25 cellular contexts compared by ENCODE assay signal in the genomic region with DNA sequence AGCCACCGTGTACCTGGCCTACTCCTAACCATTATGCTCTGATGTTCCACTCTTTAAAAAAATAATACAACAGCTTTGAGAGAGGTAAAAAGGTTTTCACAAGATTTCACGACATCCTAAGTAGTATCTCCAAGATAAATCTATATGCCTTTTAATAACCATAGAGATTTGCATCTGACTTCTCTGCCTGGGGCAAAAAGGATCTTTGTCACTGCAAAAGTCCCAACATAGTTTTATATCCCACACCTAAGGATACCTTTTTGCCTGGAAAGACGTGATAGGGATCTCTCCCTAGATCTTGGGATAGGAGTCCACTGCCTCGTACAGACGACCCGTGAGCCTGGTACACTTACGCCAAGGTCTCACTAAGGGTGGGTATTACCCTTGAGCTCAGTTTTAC.
"Had no signal": no experiment of that assay in that cellular context is flagged by ENCODE, and none has a peak within 500 bp of the region (broad histone marks: within the 10 kb centered on the region; RNA-seq: fewer than 3 reads in every experiment).

No MANE protein-coding gene starts in this region.

- H3K27ac Mint-ChIP-seq: activated B cell treated with CpG ODN at 0.5 μM for 24 hours; activated CD4-positive, alpha-beta T cell treated with anti-CD3 and anti-CD28 coated beads, Interleukin-2, amount 10 ng/mL, durations not matched to agents 24 days and 14 days; activated CD8-positive, alpha-beta memory T cell treated with anti-CD3 and anti-CD28 coated beads, Interleukin-2, amount 10 ng/mL, durations not matched to agents 7 days and 5 days; activated naive CD4-positive, alpha-beta T cell treated with anti-CD3 and anti-CD28 coated beads, Interleukin-2, amount 50 U/mL, for 24 hours; activated T-cell treated with anti-CD3 and anti-CD28 coated beads, Interleukin-2, amount 50 U/mL, for 24 hours; activated T-helper 1 cell treated with anti-CD3 and anti-CD28 coated beads, Interleukin-12 subunit alpha, Interleukin-12 subunit beta, Interleukin-2, Interleukin-4 antibody, amounts not matched to agents 30 ng/mL and 10 ng/mL and 1 ng/mL, durations not matched to agents 14 hours and 24 hours and 36 hours had no signal

- H3K4me3 Mint-ChIP-seq: activated B cell treated with CpG ODN at 0.5 μM for 24 hours; activated CD4-positive, alpha-beta T cell treated with anti-CD3 and anti-CD28 coated beads, Interleukin-2, amount 10 ng/mL, durations not matched to agents 24 days and 14 days; activated CD8-positive, alpha-beta memory T cell treated with anti-CD3 and anti-CD28 coated beads, Interleukin-2, amount 10 ng/mL, durations not matched to agents 7 days and 5 days; activated naive CD4-positive, alpha-beta T cell treated with anti-CD3 and anti-CD28 coated beads, Interleukin-2, amount 50 U/mL, for 24 hours; activated T-cell treated with anti-CD3 and anti-CD28 coated beads, Interleukin-2, amount 50 U/mL, for 24 hours; activated T-helper 1 cell treated with anti-CD3 and anti-CD28 coated beads, Interleukin-12 subunit alpha, Interleukin-12 subunit beta, Interleukin-2, Interleukin-4 antibody, amounts not matched to agents 30 ng/mL and 10 ng/mL and 1 ng/mL, durations not matched to agents 14 hours and 24 hours and 36 hours had no signal

- H3K27me3 ChIP-seq: body of pancreas, SJSA1 had no signal

- H3K4me1 Mint-ChIP-seq: activated B cell treated with CpG ODN at 0.5 μM for 24 hours; activated CD4-positive, alpha-beta T cell treated with anti-CD3 and anti-CD28 coated beads, Interleukin-2, amount 10 ng/mL, durations not matched to agents 24 days and 14 days; activated CD8-positive, alpha-beta memory T cell treated with anti-CD3 and anti-CD28 coated beads, Interleukin-2, amount 10 ng/mL, durations not matched to agents 7 days and 5 days had no signal

- ATAC-seq: activated CD8-positive, alpha-beta memory T cell treated with anti-CD3 and anti-CD28 coated beads, Interleukin-2, amount 10 ng/mL, durations not matched to agents 7 days and 5 days; body of pancreas; PC-3; SK-N-SH treated with all-trans-retinoic acid at 6 μM for 48 hours had no signal

- H3K9me3 Mint-ChIP-seq: activated B cell treated with CpG ODN at 0.5 μM for 24 hours; activated naive CD4-positive, alpha-beta T cell treated with anti-CD3 and anti-CD28 coated beads, Interleukin-2, amount 50 U/mL, for 24 hours; activated T-cell treated with anti-CD3 and anti-CD28 coated beads, Interleukin-2, amount 50 U/mL, for 24 hours; activated T-helper 1 cell treated with anti-CD3 and anti-CD28 coated beads, Interleukin-12 subunit alpha, Interleukin-12 subunit beta, Interleukin-2, Interleukin-4 antibody, amounts not matched to agents 30 ng/mL and 10 ng/mL and 1 ng/mL, durations not matched to agents 14 hours and 24 hours and 36 hours had no signal

- H3K36me3 ChIP-seq: SJSA1 had no signal

- H3K4me3 ChIP-seq: body of pancreas, SJSA1 had no signal

- H3K27me3 Mint-ChIP-seq: activated B cell treated with CpG ODN at 0.5 μM for 24 hours; activated naive CD4-positive, alpha-beta T cell treated with anti-CD3 and anti-CD28 coated beads, Interleukin-2, amount 50 U/mL, for 24 hours had no signal

- DNase-seq: activated B cell treated with CpG ODN at 0.5 μM for 24 hours; activated CD4-positive, alpha-beta T cell treated with anti-CD3 and anti-CD28 coated beads for 1 hour; activated CD4-positive, alpha-beta T cell treated with anti-CD3 and anti-CD28 coated beads, Interleukin-2, amount 10 ng/mL, durations not matched to agents 24 days and 14 days; activated CD4-positive, alpha-beta T cell treated with anti-CD3 and anti-CD28 coated beads, Interleukin-2, amount 50 U/mL, for 48 hours; activated CD8-positive, alpha-beta memory T cell treated with anti-CD3 and anti-CD28 coated beads, Interleukin-2, amount 10 ng/mL, durations not matched to agents 7 days and 5 days; activated effector memory CD4-positive, alpha-beta T cell treated with Interleukin-2 at 50 U/mL for 16 hours; activated naive CD4-positive, alpha-beta T cell; activated T-cell treated with anti-CD3 and anti-CD28 coated beads, Interleukin-2, amount 50 U/mL, for 24 hours; aorta; body of pancreas; central memory CD4-positive, alpha-beta T cell; MM.1S; NCI-H1105; NCI-H1436; NCI-H1694 treated with DMSO at 0.1 percent for 48 hours; NCI-H2029 treated with DMSO at 0.1 percent for 48 hours; NCI-H446; NCI-H524; PC-3; SHP77; SW 1271 had no signal

- H3K27ac ChIP-seq: body of pancreas, SJSA1 had no signal

- H3K9me3 ChIP-seq: body of pancreas, SJSA1 had no signal

- H3K36me3 Mint-ChIP-seq: activated CD8-positive, alpha-beta memory T cell treated with anti-CD3 and anti-CD28 coated beads, Interleukin-2, amount 10 ng/mL, durations not matched to agents 7 days and 5 days had no signal
